9 cellular contexts compared by ENCODE assay signal in the genomic region with DNA sequence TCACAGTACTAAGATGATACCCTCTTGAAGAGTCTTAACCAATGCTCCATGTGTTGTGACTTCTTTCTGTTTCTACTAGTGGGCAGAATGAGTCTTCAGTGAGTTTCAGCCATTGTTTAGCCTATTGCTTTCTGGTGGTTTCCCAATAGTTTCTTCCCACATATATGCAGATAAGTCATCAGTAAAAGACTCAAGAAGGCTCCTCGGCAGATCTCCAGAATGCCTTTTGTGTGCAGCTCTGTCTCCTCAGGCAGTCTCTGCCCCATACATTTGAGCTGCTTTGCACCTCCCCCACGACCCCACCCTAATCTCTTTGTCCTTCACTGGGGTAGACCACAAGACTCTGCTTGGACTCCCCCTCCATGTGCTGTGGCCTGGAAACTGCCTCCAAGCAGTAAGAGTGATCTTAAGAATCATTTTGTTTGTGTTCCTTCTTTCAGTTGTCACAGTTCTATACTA.
DNase-seq lines count a peak whose midpoint lies in the region; FAIRE-seq and TF ChIP-seq lines count a peak whose summit lies in the region.
"Had no signal": no experiment of that assay in that cellular context is flagged by ENCODE, and none has a peak within 500 bp of the region (broad histone marks: within the 10 kb centered on the region; RNA-seq: fewer than 3 reads in every experiment).

No MANE protein-coding gene starts in this region.

- H3K9me3 ChIP-seq in mammary epithelial cell (replicated peaks; ENCODE audit: insufficient read depth, low read length) = no peaks in the 10 kb centered on the region
- H3K9me3 ChIP-seq in prostate gland = no peaks in the 10 kb centered on the region
- H3K9me3 ChIP-seq in OCI-LY7 (ENCODE audit: low read length) = no peaks in the 10 kb centered on the region

- TF ChIP-seq CTCF in GM20000 (IDR thresholded peaks at IDR 0.05; ENCODE audit: extremely low read depth, missing control alignments) (no peak), mammary epithelial cell (conservative IDR thresholded peaks at IDR 0.05 in 1 of 2, IDR thresholded peaks at IDR 0.05 in 1 of 2; ENCODE audit: extremely low read depth in 1 of 2, insufficient read depth in 1 of 2, low read depth in 1 of 2, low read length in 2 of 2) (no peak), prostate gland (IDR thresholded peaks at IDR 0.05) (no peak), OCI-LY7 (conservative IDR thresholded peaks at IDR 0.05; ENCODE audit: low read length) (no peak)

- H3K9ac ChIP-seq in mammary epithelial cell (ENCODE audit: insufficient read depth, low read length) = peak overlapping the region; percentile 57

- H3K79me2 ChIP-seq in mammary epithelial cell (ENCODE audit: insufficient read depth, low read length) (no peaks in the 10 kb centered on the region), OCI-LY7 (ENCODE audit: insufficient read depth, low read depth, low read length) (no peaks in the 10 kb centered on the region)

- dilution Hi-C loops in mammary epithelial cell (cut with HindIII; ENCODE audit: low sequenced_read_pairs) = no loop called here

- intact Hi-C loops in mammary epithelial cell (cut with micrococcal nuclease) (no loop called here), prostate gland (cut with DNase I) (no loop called here), OCI-LY7 (cut with micrococcal nuclease; ENCODE audit: unreplicated experiment) (no loop called here)

- FAIRE-seq in GM12892 (lab: Jason Lieb, UNC) = no peak
- FAIRE-seq: HepG2 had no signal

- H4K20me1 ChIP-seq in mammary epithelial cell (ENCODE audit: insufficient read depth, low read length) = no peaks in the 10 kb centered on the region
- H4K20me1 ChIP-seq in OCI-LY7 (ENCODE audit: insufficient read depth, low read length) = no peaks in the 10 kb centered on the region

- no peak for TF ChIP-seq POLR2A in prostate gland (IDR thresholded peaks at IDR 0.05)
- no peak for TF ChIP-seq POLR2A in GM12892 (IDR thresholded peaks at IDR 0.05; ENCODE audit: low read depth, low read length)

- DNase-seq in GM20000 (ENCODE audit: low spot score) = peak; percentile 21
- DNase-seq in HS-5 (ENCODE audit: low read depth) = peak; percentile 83
- peak; percentile 96 for DNase-seq in mammary epithelial cell
- DNase-seq in stimulated activated CD4-positive, alpha-beta T cell treated with anti-CD3 and anti-CD28 coated beads, Interleukin-1b, Interleukin-23, amount 100 ng/mL, for 24 hours (ENCODE audit: low read depth in 4 of 4, low spot score in 1 of 4) = peak in 3 of 4 experiments; percentile 7 to 41 (median 8)
- no peak for DNase-seq in prostate gland (ENCODE audit: low spot score)
- no peak for DNase-seq in OCI-LY7 (ENCODE audit: low spot score)
- DNase-seq in GM12892 (ENCODE audit: insufficient read length) = no peak
- DNase-seq in germinal center (ENCODE audit: low spot score) = no peak

- H3K4me1 ChIP-seq in mammary epithelial cell (ENCODE audit: insufficient read depth, low read length) = peaks cover 33% of the 10 kb centered on the region
- H3K4me1 ChIP-seq in prostate gland (replicated peaks) = no peaks in the 10 kb centered on the region
- H3K4me1 ChIP-seq in OCI-LY7 (ENCODE audit: insufficient read depth, low read length, poor library complexity, severe bottlenecking) = no peaks in the 10 kb centered on the region

- H3K4me2 ChIP-seq in mammary epithelial cell (ENCODE audit: insufficient read depth, low read depth, low read length) (peak overlapping the region; percentile 74), OCI-LY7 (ENCODE audit: low read length) (no peak overlapping the region)

- H2AFZ ChIP-seq in mammary epithelial cell (ENCODE audit: low read depth, low read length) = peak overlapping the region; percentile 70
- H2AFZ ChIP-seq in OCI-LY7 (ENCODE audit: low read length) = no peak overlapping the region

- BruUV-seq in mammary epithelial cell (replicated peaks; lab: Mats Ljungman, UMichigan) = no TSS peak
- BruUV-seq in OCI-LY7 (replicated peaks; lab: Mats Ljungman, UMichigan) = no TSS peak

- H3K27me3 ChIP-seq in mammary epithelial cell (ENCODE audit: insufficient read depth, low read length) = no peaks in the 10 kb centered on the region
- H3K27me3 ChIP-seq in prostate gland (replicated peaks; ENCODE audit: insufficient read depth) = no peaks in the 10 kb centered on the region

- no peaks in the 10 kb centered on the region for H3K9me2 ChIP-seq in OCI-LY7 (ENCODE audit: insufficient read depth, low read length)

- H3K36me3 ChIP-seq in mammary epithelial cell (ENCODE audit: insufficient read depth, low read length) (no peaks in the 10 kb centered on the region), prostate gland (no peaks in the 10 kb centered on the region), OCI-LY7 (ENCODE audit: insufficient read depth, low read length) (no peaks in the 10 kb centered on the region)

- in situ Hi-C loops in mammary epithelial cell (cut with MboI; ENCODE audit: low sequenced_read_pairs in 2 of 2) = no loop called here

- POLR2A ChIA-PET in OCI-LY7 (lab: Charles Lee) = interaction anchor here (1.0 kb wide), 1 partner anchor 64 kb away, joined by 3 read pairs; no protein-coding TSS in a partner anchor

- CTCF ChIA-PET in mammary epithelial cell (lab: Charles Lee; ENCODE audit: low non-redundant PET) (no interaction called here), OCI-LY7 (lab: Charles Lee; ENCODE audit: unreplicated experiment) (no interaction called here)

- WGBS in mammary epithelial cell (ENCODE audit: low coverage, missing lambda C conversion rate) = 0% methylated on average over 2 of the region's 2 CpGs
- WGBS in prostate gland = 53% methylated on average over 2 of the region's 2 CpGs

- H3K4me3 ChIP-seq in mammary epithelial cell (replicated peaks in 1 of 3; ENCODE audit: insufficient read depth in 1 of 3, low read depth in 2 of 3, low read length in 3 of 3) = no peak overlapping the region
- no peak overlapping the region for H3K4me3 ChIP-seq in prostate gland
- no peak overlapping the region for H3K4me3 ChIP-seq in OCI-LY7 (ENCODE audit: low read depth, low read length, poor library complexity, severe bottlenecking)

- H3K27ac ChIP-seq in mammary epithelial cell (ENCODE audit: insufficient read depth, low read depth, low read length) (peak overlapping the region; percentile 96), prostate gland (no peak overlapping the region), OCI-LY7 (ENCODE audit: low read depth, low read length, poor library complexity, severe bottlenecking) (no peak overlapping the region)

Comparison
In these comparisons a context has a peak if more than half of its experiments do, and no peak if none do; other contexts are left out.
1. DNase-seq: peak in GM20000 (single experiment), HS-5 (single experiment), mammary epithelial cell (single experiment) and stimulated activated CD4-positive, alpha-beta T cell treated with anti-CD3 and anti-CD28 coated beads, Interleukin-1b, Interleukin-23, amount 100 ng/mL, for 24 hours (3 of 4); none in prostate gland (single experiment), OCI-LY7 (single experiment), GM12892 (single experiment) and germinal center (single experiment).